Comparison of ENCODE assay signal across 8 cellular contexts in the genomic region with DNA sequence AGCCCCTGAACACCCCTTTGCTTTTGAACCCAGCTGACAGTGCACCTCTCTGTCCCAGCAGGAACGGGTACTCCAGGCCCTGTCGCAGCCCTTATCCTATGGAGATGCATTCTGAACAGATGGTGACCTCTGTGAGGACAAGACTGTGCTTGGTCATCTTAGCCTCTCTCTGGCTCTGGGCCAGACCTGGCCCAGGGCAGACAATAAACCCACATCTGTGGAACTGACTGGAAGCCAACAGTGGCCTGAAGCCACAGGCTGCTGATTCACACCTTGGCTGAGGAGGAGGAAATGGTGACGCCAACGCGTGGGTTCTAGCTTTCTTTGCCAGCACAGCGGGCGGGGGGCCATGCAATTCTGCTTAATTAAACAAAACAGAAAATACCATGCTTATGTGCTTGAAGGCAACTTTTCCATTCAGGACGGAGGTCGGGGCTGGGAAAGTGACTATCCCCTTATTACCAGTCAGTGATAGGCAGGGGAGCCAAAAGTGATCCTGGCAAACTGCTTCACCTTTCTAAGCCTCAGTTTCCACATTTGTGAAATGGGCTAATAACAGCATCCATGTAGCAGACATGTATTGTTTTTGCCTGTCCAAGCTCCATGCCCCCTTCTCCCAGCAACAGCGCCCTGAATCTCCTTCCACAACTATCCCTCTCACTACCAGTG. TPM values are rescaled to one million over a fixed set of nuclear protein-coding genes. Genes with fewer than 3 reads are reported as not detected.
A peak's percentile ranks its signal among the peaks of the same experiment; 100 is the strongest.
DNase-seq lines count a peak whose midpoint lies in the region; TF ChIP-seq lines count a peak whose summit lies in the region.

No MANE protein-coding gene starts in this region.

- H3K4me3 ChIP-seq in ACC112 (ENCODE audit: low read depth, low read length) (peak overlapping the region; percentile 18; the same call in 1 of the 2 replicates), prostate gland (no peak overlapping the region)

- WGBS in prostate gland = 16% methylated on average over 10 of the region's 10 CpGs

- TF ChIP-seq CTCF in prostate gland (IDR thresholded peaks at IDR 0.05) = no peak

- intact Hi-C loops in prostate gland (cut with DNase I) = no loop called here

- H3K79me2 ChIP-seq in ACC112 (ENCODE audit: control insufficient read depth, insufficient read depth, low read length, unreplicated experiment) = peaks cover 95% of the 10 kb centered on the region

- TF ChIP-seq RAD21 in Ishikawa (IDR thresholded peaks at IDR 0.05; ENCODE audit: low read depth) = no peak

- H3K27ac ChIP-seq in ACC112 (ENCODE audit: low read depth, low read length) = peak overlapping the region; percentile 86
- peak overlapping the region; percentile 56 to 58 for H3K27ac ChIP-seq in prostate gland

- peak; percentile 93 for TF ChIP-seq EP300 in Ishikawa (IDR thresholded peaks at IDR 0.05; ENCODE audit: borderline replicate concordance)

- H3K9me3 ChIP-seq in prostate gland = no peaks in the 10 kb centered on the region

- H3K36me3 ChIP-seq in ACC112 (ENCODE audit: insufficient read depth, low read length) (no peaks in the 10 kb centered on the region), prostate gland (no peaks in the 10 kb centered on the region)

- peaks cover 44% of the 10 kb centered on the region for H3K4me1 ChIP-seq in ACC112 (ENCODE audit: control insufficient read depth, insufficient read depth, low read length, unreplicated experiment)
- H3K4me1 ChIP-seq in prostate gland (replicated peaks) = peaks cover 6% of the 10 kb centered on the region

- TF ChIP-seq POLR2A in prostate gland (IDR thresholded peaks at IDR 0.05) = no peak

- no peak overlapping the region for H2AFZ ChIP-seq in ACC112 (ENCODE audit: low read length, unreplicated experiment)

- DNase-seq in activated CD8-positive, alpha-beta memory T cell treated with anti-CD3 and anti-CD28 coated beads for 48 hours (ENCODE audit: low read depth in 2 of 3, low spot score in 2 of 3) = peak in 2 of 3 experiments; percentile 37 to 41
- peak; percentile 92 for DNase-seq in fibroblast of peridontal ligament (ENCODE audit: extremely low read depth)
- peak; percentile 61 for DNase-seq in prostate gland (ENCODE audit: low spot score)
- DNase-seq in NCI-H510A (lab: John Stamatoyannopoulos, UW) = no peak
- no peak for DNase-seq in NCI-H146 (lab: John Stamatoyannopoulos, UW)
- no peak for DNase-seq in NCI-H128 (lab: John Stamatoyannopoulos, UW; ENCODE audit: unreplicated experiment)

- no peaks in the 10 kb centered on the region for H3K27me3 ChIP-seq in ACC112 (ENCODE audit: insufficient read depth, low read length)
- H3K27me3 ChIP-seq in prostate gland (replicated peaks; ENCODE audit: insufficient read depth) = no peaks in the 10 kb centered on the region

TF ChIP-seq in Ishikawa, 13 proteins besides CTCF, POLR2A, EP300 and RAD21:
- TF ChIP-seq TEAD4 (IDR thresholded peaks at IDR 0.05) (peak; percentile 69), USF1 (IDR thresholded peaks at IDR 0.05) (no peak), NFIC (IDR thresholded peaks at IDR 0.05) (peak; percentile 99), CREB1 (IDR thresholded peaks at IDR 0.05; ENCODE audit: low read depth) (no peak; the same call in 1 of the 2 replicates), YY1 (IDR thresholded peaks at IDR 0.05; ENCODE audit: low read depth) (no peak), EGR1 (IDR thresholded peaks at IDR 0.05) (peak; percentile 90), ZBTB7A (IDR thresholded peaks at IDR 0.05; ENCODE audit: low read depth) (no peak), FOXM1 (IDR thresholded peaks at IDR 0.05; ENCODE audit: borderline replicate concordance, low read depth) (peak; percentile 72; the same call in 1 of the 2 replicates), CEBPB (IDR thresholded peaks at IDR 0.05) (peak; percentile 22; the same call in 1 of the 2 replicates), TCF12 (IDR thresholded peaks at IDR 0.05; ENCODE audit: low read depth) (peak; percentile 95), TAF1 (IDR thresholded peaks at IDR 0.05; ENCODE audit: low read depth) (no peak)
- TF ChIP-seq, protein P1, sequence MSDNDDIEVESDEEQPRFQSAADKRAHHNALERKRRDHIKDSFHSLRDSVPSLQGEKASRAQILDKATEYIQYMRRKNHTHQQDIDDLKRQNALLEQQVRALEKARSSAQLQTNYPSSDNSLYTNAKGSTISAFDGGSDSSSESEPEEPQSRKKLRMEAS (IDR thresholded peaks at IDR 0.05) = peak; percentile 74
- TF ChIP-seq, protein P2, sequence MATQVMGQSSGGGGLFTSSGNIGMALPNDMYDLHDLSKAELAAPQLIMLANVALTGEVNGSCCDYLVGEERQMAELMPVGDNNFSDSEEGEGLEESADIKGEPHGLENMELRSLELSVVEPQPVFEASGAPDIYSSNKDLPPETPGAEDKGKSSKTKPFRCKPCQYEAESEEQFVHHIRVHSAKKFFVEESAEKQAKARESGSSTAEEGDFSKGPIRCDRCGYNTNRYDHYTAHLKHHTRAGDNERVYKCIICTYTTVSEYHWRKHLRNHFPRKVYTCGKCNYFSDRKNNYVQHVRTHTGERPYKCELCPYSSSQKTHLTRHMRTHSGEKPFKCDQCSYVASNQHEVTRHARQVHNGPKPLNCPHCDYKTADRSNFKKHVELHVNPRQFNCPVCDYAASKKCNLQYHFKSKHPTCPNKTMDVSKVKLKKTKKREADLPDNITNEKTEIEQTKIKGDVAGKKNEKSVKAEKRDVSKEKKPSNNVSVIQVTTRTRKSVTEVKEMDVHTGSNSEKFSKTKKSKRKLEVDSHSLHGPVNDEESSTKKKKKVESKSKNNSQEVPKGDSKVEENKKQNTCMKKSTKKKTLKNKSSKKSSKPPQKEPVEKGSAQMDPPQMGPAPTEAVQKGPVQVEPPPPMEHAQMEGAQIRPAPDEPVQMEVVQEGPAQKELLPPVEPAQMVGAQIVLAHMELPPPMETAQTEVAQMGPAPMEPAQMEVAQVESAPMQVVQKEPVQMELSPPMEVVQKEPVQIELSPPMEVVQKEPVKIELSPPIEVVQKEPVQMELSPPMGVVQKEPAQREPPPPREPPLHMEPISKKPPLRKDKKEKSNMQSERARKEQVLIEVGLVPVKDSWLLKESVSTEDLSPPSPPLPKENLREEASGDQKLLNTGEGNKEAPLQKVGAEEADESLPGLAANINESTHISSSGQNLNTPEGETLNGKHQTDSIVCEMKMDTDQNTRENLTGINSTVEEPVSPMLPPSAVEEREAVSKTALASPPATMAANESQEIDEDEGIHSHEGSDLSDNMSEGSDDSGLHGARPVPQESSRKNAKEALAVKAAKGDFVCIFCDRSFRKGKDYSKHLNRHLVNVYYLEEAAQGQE (IDR thresholded peaks at IDR 0.05; ENCODE audit: low read depth) = no peak

RNA-seq across cellular contexts. Expression of gene SH3PXD2B, which starts 10.8 kb away (rescaled TPM):
- 10 to 100 TPM; 15.8 to 38.0 TPM for total RNA-seq in prostate gland

Comparison
In these comparisons a context has a peak if more than half of its experiments do, and no peak if none do; other contexts are left out.
1. DNase-seq: peak in activated CD8-positive, alpha-beta memory T cell treated with anti-CD3 and anti-CD28 coated beads for 48 hours (2 of 3), fibroblast of peridontal ligament (single experiment) and prostate gland (single experiment); none in NCI-H510A (single experiment), NCI-H146 (single experiment) and NCI-H128 (single experiment).